15 cellular contexts compared by ENCODE assay signal in the genomic region with DNA sequence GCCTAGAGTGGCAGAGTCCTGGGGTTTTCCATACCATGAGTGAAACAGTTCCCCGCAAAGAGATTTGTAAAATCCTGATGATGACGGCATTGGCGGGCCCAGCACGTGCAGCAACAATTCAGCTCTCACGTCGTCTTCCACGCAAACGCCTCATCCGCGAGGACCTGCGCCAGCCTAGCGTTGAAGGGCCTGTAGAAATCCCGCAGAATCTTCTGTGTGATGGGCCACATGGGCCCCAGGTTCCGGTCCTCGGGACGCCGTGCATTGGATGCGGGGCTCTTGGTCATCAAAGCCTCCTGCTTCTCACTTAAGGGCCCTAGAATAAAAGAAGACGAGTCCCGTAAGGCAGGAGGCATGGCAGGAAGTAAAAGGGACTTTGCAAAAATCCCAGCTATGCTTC.
A peak's percentile ranks its signal among the peaks of the same experiment; 100 is the strongest.
DNase-seq lines count a peak whose midpoint lies in the region; ATAC-seq and TF ChIP-seq lines count a peak whose summit lies in the region.
"Had no signal": no experiment of that assay in that cellular context is flagged by ENCODE, and none has a peak within 500 bp of the region (broad histone marks: within the 10 kb centered on the region; RNA-seq: fewer than 3 reads in every experiment).

No MANE protein-coding gene starts in this region.

- H3K9ac ChIP-seq in rectal smooth muscle tissue (ENCODE audit: low read length) (no peak overlapping the region), stomach smooth muscle (ENCODE audit: low read length in 2 of 2) (peak overlapping the region in 1 of 2 donors; percentile 21)
- H3K9ac ChIP-seq: BLaER1 treated with 17β-estradiol and CSF1 and Interleukin-3, amounts not matched to agents 10 nM and 100 nM had no signal

- intact Hi-C loops in lower lobe of right lung (cut with DNase I) = no loop called here

- ATAC-seq in lower lobe of right lung (no peak), HG03280 (IDR thresholded peaks at IDR 0.05; ENCODE audit: unreplicated experiment) (no peak), SK-N-SH treated with all-trans-retinoic acid at 6 μM for 48 hours (no peak)

- H3K36me3 ChIP-seq in esophagus (ENCODE audit: control insufficient read depth in 2 of 2, insufficient read depth in 2 of 2, low read length in 1 of 2) = peaks cover 0 to 10% of the 10 kb centered on the region in 2 donors
- H3K36me3 ChIP-seq in lower lobe of right lung = peaks cover 67% of the 10 kb centered on the region
- peaks cover 4% of the 10 kb centered on the region for H3K36me3 ChIP-seq in rectal smooth muscle tissue (ENCODE audit: control insufficient read depth, insufficient read depth, low read length)
- H3K36me3 ChIP-seq in stomach smooth muscle (ENCODE audit: control insufficient read depth in 2 of 2, insufficient read depth in 2 of 2, low read length in 2 of 2) = peaks cover 23 to 32% of the 10 kb centered on the region in 2 donors

- no peaks in the 10 kb centered on the region for H3K27me3 ChIP-seq in esophagus (ENCODE audit: control insufficient read depth in 1 of 2, insufficient read depth in 2 of 2, low read length in 2 of 2)
- no peaks in the 10 kb centered on the region for H3K27me3 ChIP-seq in lower lobe of right lung (ENCODE audit: low read depth)
- no peaks in the 10 kb centered on the region for H3K27me3 ChIP-seq in rectal smooth muscle tissue (ENCODE audit: control insufficient read depth, insufficient read depth, low read length)
- H3K27me3 ChIP-seq in stomach smooth muscle (ENCODE audit: control insufficient read depth in 1 of 2, insufficient read depth in 2 of 2, low read length in 2 of 2) = no peaks in the 10 kb centered on the region
- H3K27me3 ChIP-seq: BLaER1 treated with 17β-estradiol and CSF1 and Interleukin-3, amounts not matched to agents 10 nM and 100 nM had no signal

- TF ChIP-seq CTCF in lower lobe of right lung (IDR thresholded peaks at IDR 0.05) = no peak

- H3K4me1 ChIP-seq in esophagus (ENCODE audit: control insufficient read depth in 2 of 2, insufficient read depth in 2 of 2, low read length in 1 of 2) (peaks cover 0 to 3% of the 10 kb centered on the region in 2 donors), lower lobe of right lung (no peaks in the 10 kb centered on the region), rectal smooth muscle tissue (ENCODE audit: control insufficient read depth, insufficient read depth, low read length) (peaks cover 51% of the 10 kb centered on the region), stomach smooth muscle (ENCODE audit: control insufficient read depth, insufficient read depth, low read length) (peaks cover 66% of the 10 kb centered on the region)

- H3K27ac ChIP-seq in esophagus (ENCODE audit: low read depth in 2 of 2, low read length in 1 of 2) (peak overlapping the region; percentile 12 to 66), lower lobe of right lung (no peak overlapping the region), rectal smooth muscle tissue (ENCODE audit: low read depth, low read length) (peak overlapping the region; percentile 95), stomach smooth muscle (ENCODE audit: low read length) (peak overlapping the region; percentile 97)

- H3K4me3 ChIP-seq in esophagus (ENCODE audit: low read depth in 1 of 2, low read length in 2 of 2) (no peak overlapping the region), lower lobe of right lung (no peak overlapping the region), rectal smooth muscle tissue (ENCODE audit: low read length) (no peak overlapping the region), stomach smooth muscle (ENCODE audit: low read length in 2 of 2) (peak overlapping the region in 1 of 2 donors; percentile 44)
- H3K4me3 ChIP-seq: BLaER1 treated with 17β-estradiol and CSF1 and Interleukin-3, amounts not matched to agents 10 nM and 100 nM had no signal

- DNase-seq in lower lobe of right lung (peak; percentile 10), NCI-H2227 treated with DMSO at 0.1 percent for 48 hours (lab: John Stamatoyannopoulos, UW) (no peak), kidney glomerular epithelial cell (lab: John Stamatoyannopoulos, UW) (no peak)
- DNase-seq: ACHN; CD4-positive, CD25-positive, alpha-beta regulatory T cell; DMS53; GF-D8; HCEC 1CT; HFFc6 had no signal

- peaks cover 0 to 3% of the 10 kb centered on the region in 2 donors for H3K9me3 ChIP-seq in esophagus (ENCODE audit: control insufficient read depth in 2 of 2, insufficient read depth in 1 of 2, low read depth in 1 of 2, low read length in 1 of 2)
- H3K9me3 ChIP-seq in lower lobe of right lung = no peaks in the 10 kb centered on the region
- H3K9me3 ChIP-seq in stomach smooth muscle (ENCODE audit: control insufficient read depth in 2 of 2, low read length in 2 of 2) = peaks cover 0 to 4% of the 10 kb centered on the region in 2 donors

- 96% methylated on average over 20 of the region's 20 CpGs for WGBS in esophagus, 2 donors

TF ChIP-seq in SK-N-SH treated with all-trans-retinoic acid at 6 μM for 48 hours, 23 proteins besides CTCF, POLR2A, EP300 and RAD21:
- TF ChIP-seq, protein P1, sequence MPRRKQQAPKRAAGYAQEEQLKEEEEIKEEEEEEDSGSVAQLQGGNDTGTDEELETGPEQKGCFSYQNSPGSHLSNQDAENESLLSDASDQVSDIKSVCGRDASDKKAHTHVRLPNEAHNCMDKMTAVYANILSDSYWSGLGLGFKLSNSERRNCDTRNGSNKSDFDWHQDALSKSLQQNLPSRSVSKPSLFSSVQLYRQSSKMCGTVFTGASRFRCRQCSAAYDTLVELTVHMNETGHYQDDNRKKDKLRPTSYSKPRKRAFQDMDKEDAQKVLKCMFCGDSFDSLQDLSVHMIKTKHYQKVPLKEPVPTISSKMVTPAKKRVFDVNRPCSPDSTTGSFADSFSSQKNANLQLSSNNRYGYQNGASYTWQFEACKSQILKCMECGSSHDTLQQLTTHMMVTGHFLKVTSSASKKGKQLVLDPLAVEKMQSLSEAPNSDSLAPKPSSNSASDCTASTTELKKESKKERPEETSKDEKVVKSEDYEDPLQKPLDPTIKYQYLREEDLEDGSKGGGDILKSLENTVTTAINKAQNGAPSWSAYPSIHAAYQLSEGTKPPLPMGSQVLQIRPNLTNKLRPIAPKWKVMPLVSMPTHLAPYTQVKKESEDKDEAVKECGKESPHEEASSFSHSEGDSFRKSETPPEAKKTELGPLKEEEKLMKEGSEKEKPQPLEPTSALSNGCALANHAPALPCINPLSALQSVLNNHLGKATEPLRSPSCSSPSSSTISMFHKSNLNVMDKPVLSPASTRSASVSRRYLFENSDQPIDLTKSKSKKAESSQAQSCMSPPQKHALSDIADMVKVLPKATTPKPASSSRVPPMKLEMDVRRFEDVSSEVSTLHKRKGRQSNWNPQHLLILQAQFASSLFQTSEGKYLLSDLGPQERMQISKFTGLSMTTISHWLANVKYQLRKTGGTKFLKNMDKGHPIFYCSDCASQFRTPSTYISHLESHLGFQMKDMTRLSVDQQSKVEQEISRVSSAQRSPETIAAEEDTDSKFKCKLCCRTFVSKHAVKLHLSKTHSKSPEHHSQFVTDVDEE (CRISPR knock-in tag; IDR thresholded peaks at IDR 0.05) = no peak
